Comparison of ENCODE assay signal across 22 cellular contexts in the genomic region with DNA sequence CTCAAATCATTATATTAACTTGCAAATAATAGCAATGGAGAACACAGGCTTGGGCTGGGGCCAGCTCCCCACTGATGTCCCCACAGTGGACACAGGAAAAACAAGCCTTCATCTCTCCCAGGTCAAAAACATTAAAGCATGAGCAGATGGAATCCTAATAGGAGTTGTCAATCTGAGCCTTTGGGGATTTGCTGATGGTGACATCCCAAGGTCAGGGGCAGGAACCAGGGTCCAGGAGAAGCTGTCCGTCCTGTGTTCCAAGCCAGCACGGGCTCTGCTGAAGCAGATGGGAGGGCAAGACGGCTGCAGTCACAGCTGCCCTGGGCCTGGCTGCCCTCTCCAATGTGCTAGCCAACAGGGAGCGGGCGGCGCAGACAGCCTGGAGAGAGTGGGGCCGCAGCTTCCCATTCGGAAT.
A peak's percentile ranks its signal among the peaks of the same experiment; 100 is the strongest.
DNase-seq lines count a peak whose midpoint lies in the region; ATAC-seq and TF ChIP-seq lines count a peak whose summit lies in the region.
"Had no signal": no experiment of that assay in that cellular context is flagged by ENCODE, and none has a peak within 500 bp of the region (broad histone marks: within the 10 kb centered on the region; RNA-seq: fewer than 3 reads in every experiment).

No MANE protein-coding gene starts in this region.

- H3K27ac Mint-ChIP-seq in activated T-cell treated with anti-CD3 and anti-CD28 coated beads, Interleukin-2, amount 50 U/mL, for 24 hours = no peak overlapping the region
- H3K27ac Mint-ChIP-seq in type B pancreatic cell = no peak overlapping the region
- H3K27ac Mint-ChIP-seq: activated naive CD8-positive, alpha-beta T cell treated with anti-CD3 and anti-CD28 coated beads, Interleukin-2, amount 10 ng/mL, durations not matched to agents 7 days and 5 days; B cell; naive thymus-derived CD8-positive, alpha-beta T cell had no signal

- H3K9me3 Mint-ChIP-seq in activated T-cell treated with anti-CD3 and anti-CD28 coated beads, Interleukin-2, amount 50 U/mL, for 24 hours = peaks cover 15% of the 10 kb centered on the region
- H3K9me3 Mint-ChIP-seq in activated T-cell treated with anti-CD3 and anti-CD28 coated beads, Interleukin-2, amount 50 U/mL, for 4 hours = peaks cover 11% of the 10 kb centered on the region
- H3K9me3 Mint-ChIP-seq in type B pancreatic cell = peaks cover 4% of the 10 kb centered on the region

- ATAC-seq in activated T-cell treated with anti-CD3 and anti-CD28 coated beads, Interleukin-2, amount 50 U/mL, for 4 hours = no peak
- no peak for ATAC-seq in GM21786 (IDR thresholded peaks at IDR 0.05; ENCODE audit: unreplicated experiment)
- ATAC-seq: body of pancreas; naive thymus-derived CD8-positive, alpha-beta T cell; pancreas; stimulated activated naive CD8-positive, alpha-beta T cell treated with anti-CD3 and anti-CD28 coated beads, Interleukin-15, amount 100 ng/mL, for 72 hours had no signal

- no peak overlapping the region for H3K4me3 Mint-ChIP-seq in activated T-cell treated with anti-CD3 and anti-CD28 coated beads, Interleukin-2, amount 50 U/mL, for 24 hours
- H3K4me3 Mint-ChIP-seq in activated T-cell treated with anti-CD3 and anti-CD28 coated beads, Interleukin-2, amount 50 U/mL, for 4 hours = no peak overlapping the region
- H3K4me3 Mint-ChIP-seq in type B pancreatic cell = no peak overlapping the region
- H3K4me3 Mint-ChIP-seq: activated naive CD8-positive, alpha-beta T cell treated with anti-CD3 and anti-CD28 coated beads, Interleukin-2, amount 10 ng/mL, durations not matched to agents 7 days and 5 days; B cell; naive thymus-derived CD8-positive, alpha-beta T cell; stimulated activated naive CD8-positive, alpha-beta T cell treated with anti-CD3 and anti-CD28 coated beads, Interleukin-15, amount 100 ng/mL, for 72 hours had no signal

- peak; percentile 11 for DNase-seq in activated T-cell treated with anti-CD3 and anti-CD28 coated beads, Interleukin-2, amount 50 U/mL, for 24 hours
- DNase-seq in activated T-cell treated with anti-CD3 and anti-CD28 coated beads, Interleukin-2, amount 50 U/mL, for 4 hours = no peak
- DNase-seq in globus pallidus (ENCODE audit: low spot score) (peak; percentile 33), midbrain (lab: John Stamatoyannopoulos, UW) (peak; percentile 4), type B pancreatic cell (ENCODE audit: extremely low spot score, unreplicated experiment) (peak; percentile 52), T-helper 9 cell (no peak), NCI-H146 (lab: John Stamatoyannopoulos, UW) (no peak)
- DNase-seq: activated CD4-positive, alpha-beta T cell treated with anti-CD3 and anti-CD28 coated beads for 1 hour; activated naive CD8-positive, alpha-beta T cell treated with anti-CD3 and anti-CD28 coated beads, Interleukin-2, amount 10 ng/mL, durations not matched to agents 7 days and 5 days; body of pancreas; dermis blood vessel endothelial cell; mesenchymal stem cell; NCI-H1092; NCI-H2081 treated with DMSO at 0.1 percent for 48 hours; NCI-H524; pancreas; spleen; stimulated activated CD4-positive, alpha-beta T cell treated with anti-CD3 and anti-CD28 coated beads, Interleukin-4, amount 100 ng/mL, for 24 hours; stimulated activated naive CD8-positive, alpha-beta T cell treated with anti-CD3 and anti-CD28 coated beads, Interleukin-15, amount 100 ng/mL, for 72 hours had no signal

- no peak for TF ChIP-seq CTCF in type B pancreatic cell (conservative IDR thresholded peaks at IDR 0.05)

- no peaks in the 10 kb centered on the region for H3K4me1 Mint-ChIP-seq in activated T-cell treated with anti-CD3 and anti-CD28 coated beads, Interleukin-2, amount 50 U/mL, for 24 hours (ENCODE audit: low read depth)
- no peaks in the 10 kb centered on the region for H3K4me1 Mint-ChIP-seq in activated T-cell treated with anti-CD3 and anti-CD28 coated beads, Interleukin-2, amount 50 U/mL, for 4 hours (ENCODE audit: low read depth)
- no peaks in the 10 kb centered on the region for H3K4me1 Mint-ChIP-seq in type B pancreatic cell (ENCODE audit: unreplicated experiment)
- H3K4me1 Mint-ChIP-seq: activated naive CD8-positive, alpha-beta T cell treated with anti-CD3 and anti-CD28 coated beads, Interleukin-2, amount 10 ng/mL, durations not matched to agents 7 days and 5 days; B cell; stimulated activated naive CD8-positive, alpha-beta T cell treated with anti-CD3 and anti-CD28 coated beads, Interleukin-15, amount 100 ng/mL, for 72 hours had no signal

- peaks cover 8% of the 10 kb centered on the region for H3K27me3 Mint-ChIP-seq in activated T-cell treated with anti-CD3 and anti-CD28 coated beads, Interleukin-2, amount 50 U/mL, for 24 hours
- peaks cover 10% of the 10 kb centered on the region for H3K27me3 Mint-ChIP-seq in activated T-cell treated with anti-CD3 and anti-CD28 coated beads, Interleukin-2, amount 50 U/mL, for 4 hours (ENCODE audit: low read depth)
- H3K27me3 Mint-ChIP-seq in type B pancreatic cell = peaks cover 16% of the 10 kb centered on the region

- no peaks in the 10 kb centered on the region for H3K36me3 Mint-ChIP-seq in activated T-cell treated with anti-CD3 and anti-CD28 coated beads, Interleukin-2, amount 50 U/mL, for 24 hours (ENCODE audit: low read depth)
- H3K36me3 Mint-ChIP-seq in activated T-cell treated with anti-CD3 and anti-CD28 coated beads, Interleukin-2, amount 50 U/mL, for 4 hours (ENCODE audit: insufficient read depth) = no peaks in the 10 kb centered on the region
- no peaks in the 10 kb centered on the region for H3K36me3 Mint-ChIP-seq in type B pancreatic cell

Comparison
In these comparisons a context has a peak if more than half of its experiments do, and no peak if none do; other contexts are left out.
1. DNase-seq: peak in activated T-cell treated with anti-CD3 and anti-CD28 coated beads, Interleukin-2, amount 50 U/mL, for 24 hours (single experiment), globus pallidus (single experiment), midbrain (single experiment) and type B pancreatic cell (single experiment); none in activated T-cell treated with anti-CD3 and anti-CD28 coated beads, Interleukin-2, amount 50 U/mL, for 4 hours (single experiment), T-helper 9 cell (single experiment) and NCI-H146 (single experiment).